In genomic region chr2:207504513-207505171, GRCh38 we compare ENCODE assay signal across 8 cellular contexts. TPM values are rescaled to one million over a fixed set of nuclear protein-coding genes. Genes with fewer than 3 reads are reported as not detected.
DNase-seq lines count a peak whose midpoint lies in the region; ATAC-seq and TF ChIP-seq lines count a peak whose summit lies in the region.

No MANE protein-coding gene starts in this region.

- ATAC-seq in foreskin keratinocyte (peak; percentile 38), GM18907 (IDR thresholded peaks at IDR 0.05; ENCODE audit: unreplicated experiment) (no peak), GM18867 (IDR thresholded peaks at IDR 0.05; ENCODE audit: unreplicated experiment) (no peak), HG02623 (IDR thresholded peaks at IDR 0.05; ENCODE audit: unreplicated experiment) (no peak)

- TF ChIP-seq EP300 in sigmoid colon (IDR thresholded peaks at IDR 0.05), result no peak

- TF ChIP-seq POLR2A in sigmoid colon (IDR thresholded peaks at IDR 0.05), result no peak

- 51 to 75% methylated on average over 11 of the region's 11 CpGs for WGBS in sigmoid colon, 2 donors

- H3K36me3 ChIP-seq in sigmoid colon, result no peaks in the 10 kb centered on the region

- peak overlapping the region in 1 of 4 donors; percentile 18 for H3K4me3 ChIP-seq in sigmoid colon

- H3K27ac ChIP-seq in foreskin keratinocyte, result peak overlapping the region; percentile 80
- peak overlapping the region; percentile 4 to 68 (median 59) for H3K27ac ChIP-seq in sigmoid colon

- intact Hi-C loops in sigmoid colon (cut with DNase I), result no loop called here

- H3K9me3 ChIP-seq in sigmoid colon, result peaks cover 0 to 6% (median 0%) of the 10 kb centered on the region in 4 donors

- DNase-seq in HCEC 1CT (peak; percentile 68), UCSD-AML1 (lab: John Stamatoyannopoulos, UW; ENCODE audit: unreplicated experiment) (peak; percentile 29), foreskin keratinocyte (peak in 1 of 2 donors; percentile 66), sigmoid colon (no peak), DMS53 (lab: John Stamatoyannopoulos, UW) (no peak)

- H3K4me1 ChIP-seq in foreskin keratinocyte (peaks cover 28% of the 10 kb centered on the region), sigmoid colon (peaks cover 0 to 34% (median 24%) of the 10 kb centered on the region in 4 donors)

- H3K27me3 ChIP-seq in foreskin keratinocyte (no peaks in the 10 kb centered on the region), sigmoid colon (no peaks in the 10 kb centered on the region)

- peak; percentile 33 for TF ChIP-seq CTCF in foreskin keratinocyte (conservative IDR thresholded peaks at IDR 0.05)
- no peak for TF ChIP-seq CTCF in sigmoid colon (IDR thresholded peaks at IDR 0.05)

RNA-seq across cellular contexts. Expression of gene CREB1, which starts 25.1 kb away (rescaled TPM):
- total RNA-seq in foreskin keratinocyte, result 46.1 and 50.6 TPM in 2 replicates
- polyA plus RNA-seq in foreskin keratinocyte, result 7.4 and 10.1 TPM in 2 replicates
- total RNA-seq in sigmoid colon, result 10 to 100 TPM; 31.3 to 52.0 (median 47.0) TPM
- 10 to 100 TPM in 1 of 3 donors, 1 to 10 TPM in 2; 7.2 to 11.7 (median 9.5) TPM for polyA plus RNA-seq in sigmoid colon

Comparison
In these comparisons a context has a peak if more than half of its experiments do, and no peak if none do; other contexts are left out.
1. DNase-seq: peak in HCEC 1CT (single experiment) and UCSD-AML1 (single experiment); none in sigmoid colon (single experiment) and DMS53 (single experiment).